In the genomic region with DNA sequence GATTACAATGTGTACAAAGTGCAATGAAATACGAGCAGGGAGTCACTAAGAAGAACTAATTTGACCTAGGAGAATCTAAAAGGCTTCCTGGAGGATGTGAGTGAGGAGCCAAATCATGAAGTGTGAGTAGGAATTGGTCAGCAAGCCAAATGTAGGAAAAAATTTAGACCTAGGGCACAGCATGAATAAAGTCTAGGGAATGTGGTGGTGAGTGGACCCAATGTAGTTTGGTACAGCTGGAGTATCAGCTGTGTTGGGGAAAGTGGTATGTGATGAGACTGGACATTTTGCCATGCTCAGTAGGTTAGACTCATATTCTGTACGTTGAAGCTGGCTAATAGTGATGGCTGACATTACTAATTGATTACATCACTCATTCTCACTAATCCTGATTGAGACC, we compare ENCODE assay signal across 33 cellular contexts.
"Had no signal": no experiment of that assay in that cellular context is flagged by ENCODE, and none has a peak within 500 bp of the region (broad histone marks: within the 10 kb centered on the region; RNA-seq: fewer than 3 reads in every experiment).

No MANE protein-coding gene starts in this region.

- H3K27me3 Mint-ChIP-seq: activated naive CD4-positive, alpha-beta T cell treated with anti-CD3 and anti-CD28 coated beads, Interleukin-2, amount 10 ng/mL, durations not matched to agents 7 days and 5 days; activated naive CD8-positive, alpha-beta T cell treated with anti-CD3 and anti-CD28 coated beads, Interleukin-2, amount 10 ng/mL, durations not matched to agents 7 days and 5 days; central memory CD8-positive, alpha-beta T cell; dendritic cell treated with granulocyte-macrophage colony-stimulating factor and Interleukin-4, amounts not matched to agents 40 ng/mL and 50 ng/mL, for 4 days; naive thymus-derived CD8-positive, alpha-beta T cell; stimulated activated naive B cell treated with anti-CD40 and anti-IgM and Interleukin-4, amounts not matched to agents 10 μg/mL and 1 μg/mL and 100 μg/mL, for 72 hours had no signal

- H3K4me1 Mint-ChIP-seq: activated naive CD4-positive, alpha-beta T cell treated with anti-CD3 and anti-CD28 coated beads, Interleukin-2, amount 10 ng/mL, durations not matched to agents 7 days and 5 days; activated naive CD8-positive, alpha-beta T cell treated with anti-CD3 and anti-CD28 coated beads, Interleukin-2, amount 10 ng/mL, durations not matched to agents 7 days and 5 days; central memory CD8-positive, alpha-beta T cell; neural crest cell; stimulated activated naive B cell treated with anti-CD40 and anti-IgM and Interleukin-4, amounts not matched to agents 10 μg/mL and 1 μg/mL and 100 μg/mL, for 72 hours had no signal

- H3K27ac ChIP-seq: ascending aorta, breast epithelium, esophagus muscularis mucosa, gastrocnemius medialis, pancreas, prostate gland, sigmoid colon, stomach, thyroid gland, upper lobe of right lung had no signal

- H3K27me3 ChIP-seq: ascending aorta, esophagus muscularis mucosa, gastrocnemius medialis, pancreas, sigmoid colon, stomach, thyroid gland, upper lobe of right lung had no signal

- H3K36me3 ChIP-seq: ascending aorta, breast epithelium, esophagus muscularis mucosa, gastrocnemius medialis, pancreas, prostate gland, sigmoid colon, stomach, thyroid gland, upper lobe of right lung had no signal

- H3K27ac Mint-ChIP-seq: activated naive CD4-positive, alpha-beta T cell treated with anti-CD3 and anti-CD28 coated beads, Interleukin-2, amount 10 ng/mL, durations not matched to agents 7 days and 5 days; activated naive CD8-positive, alpha-beta T cell treated with anti-CD3 and anti-CD28 coated beads, Interleukin-2, amount 10 ng/mL, durations not matched to agents 7 days and 5 days; activated T-cell treated with anti-CD3 and anti-CD28 coated beads, Interleukin-2, amount 50 U/mL, for 24 hours; dendritic cell treated with granulocyte-macrophage colony-stimulating factor and Interleukin-4, amounts not matched to agents 40 ng/mL and 50 ng/mL, for 4 days; naive thymus-derived CD8-positive, alpha-beta T cell; stimulated activated naive B cell treated with anti-CD40 and anti-IgM and Interleukin-4, amounts not matched to agents 10 μg/mL and 1 μg/mL and 100 μg/mL, for 72 hours; T-helper 2 cell treated with Interferon-gamma antibody and Interleukin-4, amounts not matched to agents 5 μg/mL and 100 μg/mL, for 36 hours had no signal

- H3K9me3 Mint-ChIP-seq: activated T-cell treated with anti-CD3 and anti-CD28 coated beads, Interleukin-2, amount 50 U/mL, for 24 hours; central memory CD8-positive, alpha-beta T cell; dendritic cell treated with granulocyte-macrophage colony-stimulating factor and Interleukin-4, amounts not matched to agents 40 ng/mL and 50 ng/mL, for 4 days; T-helper 2 cell treated with Interferon-gamma antibody and Interleukin-4, amounts not matched to agents 5 μg/mL and 100 μg/mL, for 36 hours had no signal

- ATAC-seq: gastrocnemius medialis; left colon; naive thymus-derived CD8-positive, alpha-beta T cell; pancreas; stimulated activated naive B cell treated with anti-CD40 and anti-IgM and Interleukin-4, amounts not matched to agents 10 μg/mL and 1 μg/mL and 100 μg/mL, for 72 hours; upper lobe of right lung had no signal

- DNase-seq: activated CD4-positive, alpha-beta T cell treated with anti-CD3 and anti-CD28 coated beads for 4 hours; activated CD4-positive, alpha-beta T cell treated with anti-CD3 and anti-CD28 coated beads, Interleukin-2, amount 50 U/mL, for 4 hours; activated CD8-positive, alpha-beta memory T cell treated with anti-CD3 and anti-CD28 coated beads, Interleukin-2, amount 50 U/mL, for 4 hours; activated gamma-delta T cell; activated naive CD4-positive, alpha-beta T cell treated with anti-CD3 and anti-CD28 coated beads, Interleukin-2, amount 10 ng/mL, durations not matched to agents 7 days and 5 days; activated naive CD8-positive, alpha-beta T cell treated with anti-CD3 and anti-CD28 coated beads, Interleukin-2, amount 10 ng/mL, durations not matched to agents 7 days and 5 days; activated T-cell treated with anti-CD3 and anti-CD28 coated beads, Interleukin-2, amount 50 U/mL, for 24 hours; effector CD4-positive, alpha-beta T cell; gastrocnemius medialis; glutamatergic neuron; hippocampal formation; left colon; mammary epithelial cell; naive thymus-derived CD8-positive, alpha-beta T cell; nucleus accumbens; pancreas; retina; sigmoid colon; stimulated activated CD4-positive, alpha-beta T cell treated with anti-CD3 and anti-CD28 coated beads, Interleukin-15, amount 100 ng/mL, for 24 hours; stimulated activated CD4-positive, alpha-beta T cell treated with anti-CD3 and anti-CD28 coated beads, Interleukin-2, amount 100 ng/mL, for 24 hours; stimulated activated naive B cell treated with anti-CD40 and anti-IgM and Interleukin-4, amounts not matched to agents 10 μg/mL and 1 μg/mL and 100 μg/mL, for 72 hours; stomach; T-helper 1 cell; thyroid gland; upper lobe of right lung had no signal

- H3K4me3 ChIP-seq: ascending aorta, breast epithelium, esophagus muscularis mucosa, gastrocnemius medialis, pancreas, prostate gland, sigmoid colon, stomach, thyroid gland, upper lobe of right lung had no signal

- H3K4me3 Mint-ChIP-seq: activated naive CD4-positive, alpha-beta T cell treated with anti-CD3 and anti-CD28 coated beads, Interleukin-2, amount 10 ng/mL, durations not matched to agents 7 days and 5 days; activated naive CD8-positive, alpha-beta T cell treated with anti-CD3 and anti-CD28 coated beads, Interleukin-2, amount 10 ng/mL, durations not matched to agents 7 days and 5 days; activated T-cell treated with anti-CD3 and anti-CD28 coated beads, Interleukin-2, amount 50 U/mL, for 24 hours; central memory CD8-positive, alpha-beta T cell; dendritic cell treated with granulocyte-macrophage colony-stimulating factor and Interleukin-4, amounts not matched to agents 40 ng/mL and 50 ng/mL, for 4 days; naive thymus-derived CD8-positive, alpha-beta T cell; neural crest cell; stimulated activated naive B cell treated with anti-CD40 and anti-IgM and Interleukin-4, amounts not matched to agents 10 μg/mL and 1 μg/mL and 100 μg/mL, for 72 hours; T-helper 2 cell treated with Interferon-gamma antibody and Interleukin-4, amounts not matched to agents 5 μg/mL and 100 μg/mL, for 36 hours had no signal

- H3K36me3 Mint-ChIP-seq: activated naive CD4-positive, alpha-beta T cell treated with anti-CD3 and anti-CD28 coated beads, Interleukin-2, amount 10 ng/mL, durations not matched to agents 7 days and 5 days; activated naive CD8-positive, alpha-beta T cell treated with anti-CD3 and anti-CD28 coated beads, Interleukin-2, amount 10 ng/mL, durations not matched to agents 7 days and 5 days; naive thymus-derived CD8-positive, alpha-beta T cell; stimulated activated naive B cell treated with anti-CD40 and anti-IgM and Interleukin-4, amounts not matched to agents 10 μg/mL and 1 μg/mL and 100 μg/mL, for 72 hours had no signal

- H3K4me1 ChIP-seq: ascending aorta, breast epithelium, esophagus muscularis mucosa, gastrocnemius medialis, pancreas, prostate gland, sigmoid colon, stomach, thyroid gland, upper lobe of right lung had no signal

- H3K9me3 ChIP-seq: ascending aorta, breast epithelium, esophagus muscularis mucosa, gastrocnemius medialis, pancreas, prostate gland, sigmoid colon, stomach, thyroid gland, upper lobe of right lung had no signal
